15 cellular contexts compared by ENCODE assay signal in the genomic region with DNA sequence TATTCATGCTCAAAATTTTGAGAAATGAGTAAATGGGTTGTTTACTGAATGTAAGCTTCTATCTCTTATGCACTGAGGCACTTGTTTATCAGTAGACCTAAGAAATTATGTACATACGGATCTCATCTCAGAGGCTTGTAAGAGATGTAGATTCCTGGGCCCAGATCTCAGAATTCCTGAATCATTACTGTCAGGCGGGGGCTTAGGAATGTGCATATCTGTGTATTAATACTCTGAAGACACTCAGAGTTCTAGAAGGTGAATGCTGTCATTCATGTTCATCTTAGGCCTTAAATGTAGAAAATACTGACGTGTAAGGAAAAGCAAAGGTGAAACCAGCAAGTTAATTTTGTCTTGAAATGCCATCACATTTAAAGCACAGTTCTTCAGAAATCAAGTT.
DNase-seq lines count a peak whose midpoint lies in the region; ATAC-seq, FAIRE-seq and TF ChIP-seq lines count a peak whose summit lies in the region.
"Had no signal": no experiment of that assay in that cellular context is flagged by ENCODE, and none has a peak within 500 bp of the region (broad histone marks: within the 10 kb centered on the region; RNA-seq: fewer than 3 reads in every experiment).

No MANE protein-coding gene starts in this region.

- H2AK5ac ChIP-seq in IMR-90 (ENCODE audit: low read depth, low read length), result no peak overlapping the region
- no peak overlapping the region for H2AK5ac ChIP-seq in mesendoderm (ENCODE audit: low read length)

- no peak overlapping the region for H2AK9ac ChIP-seq in IMR-90 (replicated peaks; ENCODE audit: low read depth, low read length, poor library complexity)

- intact Hi-C loops in IMR-90 (cut with micrococcal nuclease), result loop anchor here (1.0 kb wide), 1 partner anchor 306 kb away; no protein-coding TSS in a partner anchor
- intact Hi-C loops in GM12878 (cut with micrococcal nuclease; ENCODE audit: unreplicated experiment), result loop anchor here (5.0 kb wide), 1 partner anchor 108 kb away; no protein-coding TSS in a partner anchor
- intact Hi-C loops in upper lobe of right lung (cut with DNase I), result no loop called here

- H3K4me1 ChIP-seq in IMR-90 (ENCODE audit: control insufficient read depth, insufficient read depth, low read length) (peaks cover 26% of the 10 kb centered on the region), GM12878 (ENCODE audit: control insufficient read depth, insufficient read depth, low read length) (peaks cover 14% of the 10 kb centered on the region), mesendoderm (ENCODE audit: control insufficient read depth, low read depth, low read length) (no peaks in the 10 kb centered on the region), urinary bladder (ENCODE audit: insufficient read depth) (no peaks in the 10 kb centered on the region), upper lobe of right lung (peaks cover 6% of the 10 kb centered on the region)

- H3K79me1 ChIP-seq in IMR-90 (ENCODE audit: low read depth in 1 of 2, low read length in 2 of 2) (peaks cover 25 to 51% of the 10 kb centered on the region in 2 experiments; a peak in 3 of 4 replicates), mesendoderm (ENCODE audit: low read length) (peaks cover 6% of the 10 kb centered on the region)

- no peaks in the 10 kb centered on the region for H3K36me3 ChIP-seq in IMR-90 (ENCODE audit: control insufficient read depth, insufficient read depth, low read length)
- H3K36me3 ChIP-seq in GM12878 (ENCODE audit: control insufficient read depth in 2 of 2, insufficient read depth in 2 of 2, low read length in 1 of 2), result no peaks in the 10 kb centered on the region
- no peaks in the 10 kb centered on the region for H3K36me3 ChIP-seq in mesendoderm (ENCODE audit: control insufficient read depth, insufficient read depth, low read length)
- no peaks in the 10 kb centered on the region for H3K36me3 ChIP-seq in urinary bladder (ENCODE audit: insufficient read depth)
- H3K36me3 ChIP-seq in upper lobe of right lung, result no peaks in the 10 kb centered on the region
- H3K36me3 ChIP-seq: suprapubic skin had no signal

- no peak overlapping the region for H3K9ac ChIP-seq in IMR-90 (ENCODE audit: low read depth, low read length)
- no peak overlapping the region for H3K9ac ChIP-seq in GM12878 (ENCODE audit: control insufficient read depth, insufficient read depth, low read length)
- H3K9ac ChIP-seq in mesendoderm (ENCODE audit: low read length), result no peak overlapping the region

- peak overlapping the region; percentile 20 for H2BK120ac ChIP-seq in IMR-90 (ENCODE audit: low read depth, low read length)
- no peak overlapping the region for H2BK120ac ChIP-seq in mesendoderm (ENCODE audit: low read depth, low read length)

- no peak for TF ChIP-seq CTCF in IMR-90 (conservative IDR thresholded peaks at IDR 0.05; ENCODE audit: low read depth, low read length)
- no peak for TF ChIP-seq CTCF in GM12878 (IDR thresholded peaks at IDR 0.05 in 2 of 3, conservative IDR thresholded peaks at IDR 0.05 in 1 of 3; ENCODE audit: control insufficient read depth in 2 of 3, extremely low read depth in 1 of 3, insufficient read depth in 1 of 3, low read depth in 3 of 3, low read length in 3 of 3)
- TF ChIP-seq CTCF in upper lobe of right lung (IDR thresholded peaks at IDR 0.05), result no peak

- TF ChIP-seq POLR2A in IMR-90 (IDR thresholded peaks at IDR 0.05; ENCODE audit: low read depth, low read length) (no peak), GM12878 (IDR thresholded peaks at IDR 0.05; ENCODE audit: low read depth, low read length) (no peak)

- peaks cover 4% of the 10 kb centered on the region; the same call in 1 of the 2 replicates for H3K9me1 ChIP-seq in IMR-90 (ENCODE audit: insufficient read depth, low read length)

- POLR2A ChIA-PET in IMR-90 (lab: Charles Lee; ENCODE audit: unreplicated experiment), result no interaction called here
- POLR2A ChIA-PET in GM12878 (lab: Charles Lee), result interaction anchor here (0.7 kb wide), 1 partner anchor 12 kb away, joined by 4 read pairs; no protein-coding TSS in a partner anchor

- H3K23ac ChIP-seq in IMR-90 (ENCODE audit: low read depth, low read length) (no peak overlapping the region), mesendoderm (ENCODE audit: low read length) (no peak overlapping the region)

- H2BK20ac ChIP-seq in IMR-90 (ENCODE audit: low read depth, low read length), result peak overlapping the region; percentile 45

- WGBS in IMR-90 (ENCODE audit: extremely low coverage in 2 of 2, insufficient read length in 1 of 2), 2 experiments, result no CpG with 5 or more reads among the region's 3 CpGs
- WGBS in GM12878 (ENCODE audit: insufficient coverage, insufficient replicate concordance, low lambda C conversion rate, missing lambda C conversion rate), result 50% methylated on average over 3 of the region's 3 CpGs
- WGBS in mesendoderm (ENCODE audit: extremely low coverage, insufficient coverage, low lambda C conversion rate), result no CpG with 5 or more reads among the region's 3 CpGs
- 60% methylated on average over 3 of the region's 3 CpGs for WGBS in urinary bladder

- no peak overlapping the region for H3K56ac ChIP-seq in IMR-90 (ENCODE audit: extremely low read depth, insufficient read depth, low read length)
- no peak overlapping the region for H3K56ac ChIP-seq in mesendoderm (ENCODE audit: low read length)

- BruUV-seq in IMR-90 (replicated peaks; lab: Mats Ljungman, UMichigan) (no TSS peak), GM12878 (replicated peaks; lab: Mats Ljungman, UMichigan) (no TSS peak)

- in situ Hi-C loops in IMR-90 (cut with MboI; ENCODE audit: low sequenced_read_pairs), result no loop called here
- in situ Hi-C loops in GM12878 (cut with MboI), result no loop called here

- SMC1A ChIA-PET in GM12878 (lab: Charles Lee; ENCODE audit: uncharacterized antibody, unreplicated experiment), result interaction anchor here (1.2 to 2.3 kb wide), 2 partner anchors 9 to 72 kb away, joined by 3 to 8 read pairs; no protein-coding TSS in a partner anchor

- H3K4me2 ChIP-seq in IMR-90 (ENCODE audit: low read depth, low read length) (peak overlapping the region; percentile 86), GM12878 (ENCODE audit: control insufficient read depth, insufficient read depth) (0 out of 2 replicates have a peak overlapping the region, but pooled peaks have one; percentile 19), mesendoderm (ENCODE audit: low read length) (no peak overlapping the region)

- ATAC-seq in IMR-90 (ENCODE audit: low read depth) (peak; percentile 84), GM12878 (no peak), upper lobe of right lung (no peak)
- ATAC-seq: activated CD8-positive, alpha-beta T cell treated with anti-CD3 and anti-CD28 coated beads, Interleukin-2, amount 10 ng/mL, durations not matched to agents 7 days and 5 days had no signal

- FAIRE-seq in GM12878 (lab: Jason Lieb, UNC), result no peak
- FAIRE-seq: small intestine, TTC549 had no signal

- H3K18ac ChIP-seq in IMR-90 (ENCODE audit: low read depth, low read length), result peak overlapping the region; percentile 88; the same call in 1 of the 2 replicates
- H3K18ac ChIP-seq in mesendoderm (ENCODE audit: low read length), result no peak overlapping the region

- peak overlapping the region; percentile 96 for H2BK5ac ChIP-seq in IMR-90 (ENCODE audit: low read depth, low read length, poor library complexity, severe bottlenecking)
- H2BK5ac ChIP-seq in mesendoderm (ENCODE audit: low read length), result no peak overlapping the region

- H3K4me3 ChIP-seq in IMR-90 (ENCODE audit: insufficient read depth, low read depth, low read length), result no peak overlapping the region
- no peak overlapping the region for H3K4me3 ChIP-seq in GM12878
- H3K4me3 ChIP-seq in mesendoderm (ENCODE audit: low read length), result no peak overlapping the region
- no peak overlapping the region for H3K4me3 ChIP-seq in urinary bladder (ENCODE audit: low read depth, low read length)
- no peak overlapping the region for H3K4me3 ChIP-seq in upper lobe of right lung
- H3K4me3 ChIP-seq: suprapubic skin had no signal

- RAD21 ChIA-PET in GM12878 (lab: Charles Lee; ENCODE audit: unreplicated experiment), result no interaction called here

- H2AFZ ChIP-seq in IMR-90 (replicated peaks; ENCODE audit: low read length, poor library complexity), result no peak overlapping the region
- 0 out of 2 replicates have a peak overlapping the region, but pooled peaks have one; percentile 19 for H2AFZ ChIP-seq in GM12878 (ENCODE audit: control insufficient read depth, low read depth, low read length)

- no peak for TF ChIP-seq EP300 in GM12878 (IDR thresholded peaks at IDR 0.05; ENCODE audit: borderline replicate concordance in 1 of 2, control insufficient read depth in 1 of 2, low read depth in 2 of 2, low read length in 2 of 2)

- H4K20me1 ChIP-seq in IMR-90 (ENCODE audit: insufficient read depth, low read length) (0 out of 2 replicates have a peak, but pooled peaks cover 4% of the 10 kb centered on the region), GM12878 (ENCODE audit: control insufficient read depth, insufficient read depth) (no peaks in the 10 kb centered on the region)

- H3K14ac ChIP-seq in IMR-90 (replicated peaks; ENCODE audit: low read depth, low read length), result no peak overlapping the region

- DNase-seq in IMR-90, result peak; percentile 76
- DNase-seq in GM12878 (ENCODE audit: low read depth, low spot score), result no peak
- peak; percentile 38 for DNase-seq in mesendoderm
- no peak for DNase-seq in midbrain (lab: John Stamatoyannopoulos, UW)
- DNase-seq in T-helper 1 cell, result no peak
- DNase-seq in upper lobe of right lung, result no peak
- DNase-seq: activated CD8-positive, alpha-beta T cell treated with anti-CD3 and anti-CD28 coated beads, Interleukin-2, amount 10 ng/mL, durations not matched to agents 7 days and 5 days; activated naive CD4-positive, alpha-beta T cell; COR-L47; naive B cell; NCI-H446; small intestine had no signal

- dilution Hi-C loops in IMR-90 (cut with HindIII; ENCODE audit: low sequenced_read_pairs, unreplicated experiment), result no loop called here

- no peak overlapping the region for H2BK15ac ChIP-seq in IMR-90 (ENCODE audit: low read depth, low read length)
- H2BK15ac ChIP-seq in mesendoderm (replicated peaks; ENCODE audit: low read depth), result no peak overlapping the region

- TF ChIP-seq RAD21 in IMR-90 (IDR thresholded peaks at IDR 0.05; ENCODE audit: low read length), result no peak
- no peak for TF ChIP-seq RAD21 in GM12878 (IDR thresholded peaks at IDR 0.05; ENCODE audit: insufficient read depth, low read depth, low read length)

- H4K8ac ChIP-seq in IMR-90 (ENCODE audit: low read depth in 2 of 2, low read length in 2 of 2) (0 out of 4 replicates have a peak overlapping the region, but pooled peaks of 1 of the 2 experiments have one; percentile 39), mesendoderm (ENCODE audit: low read depth, low read length) (no peak overlapping the region)

- H3K4ac ChIP-seq in IMR-90 (ENCODE audit: low read depth, low read length) (no peak overlapping the region), mesendoderm (ENCODE audit: low read depth, low read length) (no peak overlapping the region)

- H3K27ac ChIP-seq in IMR-90 (ENCODE audit: insufficient read depth, low read length) (peak overlapping the region; percentile 64), GM12878 (ENCODE audit: control insufficient read depth, insufficient read depth) (no peak overlapping the region; the same call in 1 of the 2 replicates), mesendoderm (ENCODE audit: low read depth, low read length) (no peak overlapping the region), urinary bladder (ENCODE audit: low read depth) (peak overlapping the region; percentile 5), upper lobe of right lung (no peak overlapping the region)
- H3K27ac ChIP-seq: suprapubic skin had no signal

- H3K9me3 ChIP-seq in IMR-90 (ENCODE audit: control insufficient read depth, insufficient read depth, low read length), result no peaks in the 10 kb centered on the region
- H3K9me3 ChIP-seq in GM12878 (replicated peaks; ENCODE audit: control insufficient read depth, insufficient read depth, low read length), result no peaks in the 10 kb centered on the region
- no peaks in the 10 kb centered on the region for H3K9me3 ChIP-seq in upper lobe of right lung
- H3K9me3 ChIP-seq: suprapubic skin had no signal

- no peak overlapping the region for H4K91ac ChIP-seq in IMR-90 (ENCODE audit: insufficient read depth, low read depth, low read length)

- H3K79me2 ChIP-seq in GM12878 (ENCODE audit: control insufficient read depth, insufficient read depth, low read length) (no peaks in the 10 kb centered on the region; the same call in none of the 2 replicates), mesendoderm (ENCODE audit: control insufficient read depth, insufficient read depth, low read length) (peaks cover 6% of the 10 kb centered on the region)

- CTCF ChIA-PET in IMR-90 (lab: Yijun Ruan, JAX), result no interaction called here
- CTCF ChIA-PET in GM12878 (lab: Yijun Ruan, JAX), result interaction anchor here (1.0 kb wide), 1 partner anchor 37 kb away, joined by 3 read pairs; no protein-coding TSS in a partner anchor

- H3K27me3 ChIP-seq in IMR-90 (ENCODE audit: control insufficient read depth, insufficient read depth, low read length) (no peaks in the 10 kb centered on the region), GM12878 (replicated peaks in 1 of 2; ENCODE audit: control insufficient read depth in 2 of 2, insufficient read depth in 2 of 2, low read length in 1 of 2) (no peaks in the 10 kb centered on the region; a peak in 1 of 4 replicates), mesendoderm (ENCODE audit: insufficient read depth, low read length, poor library complexity) (no peaks in the 10 kb centered on the region), upper lobe of right lung (no peaks in the 10 kb centered on the region)
- H3K27me3 ChIP-seq: suprapubic skin had no signal

- H4K5ac ChIP-seq in IMR-90 (ENCODE audit: low read depth, low read length), result peak overlapping the region; percentile 85; the same call in 1 of the 2 replicates
- no peak overlapping the region for H4K5ac ChIP-seq in mesendoderm (ENCODE audit: low read length)

Comparison
In these comparisons a context has a peak if more than half of its experiments do, and no peak if none do; other contexts are left out.
1. DNase-seq: peak in IMR-90 (single experiment) and mesendoderm (single experiment); none in GM12878 (single experiment), midbrain (single experiment), T-helper 1 cell (0 of 5) and upper lobe of right lung (single experiment).
2. H3K27ac ChIP-seq: peak in IMR-90 (single experiment) and urinary bladder (single experiment); none in GM12878 (single experiment), mesendoderm (single experiment) and upper lobe of right lung (single experiment).